In genomic region chr11:43315966-43316365, GRCh38 we compare ENCODE assay signal across 14 cellular contexts. TPM values are rescaled to one million over a fixed set of nuclear protein-coding genes. Genes with fewer than 3 reads are reported as not detected.
A peak's percentile ranks its signal among the peaks of the same experiment; 100 is the strongest.
DNase-seq lines count a peak whose midpoint lies in the region; ATAC-seq lines count a peak whose summit lies in the region.
"Had no signal": no experiment of that assay in that cellular context is flagged by ENCODE, and none has a peak within 500 bp of the region (broad histone marks: within the 10 kb centered on the region; RNA-seq: fewer than 3 reads in every experiment).

No MANE protein-coding gene starts in this region.

- H3K27me3 Mint-ChIP-seq in CD4-positive, CD25-positive, alpha-beta regulatory T cell: peaks cover 8% of the 10 kb centered on the region
- no peaks in the 10 kb centered on the region for H3K27me3 Mint-ChIP-seq in activated T-helper 17 cell treated with anti-CD3 and anti-CD28 coated beads, Interleukin-2, amount 50 U/mL, for 72 hours
- peaks cover 0 to 12% (median 7%) of the 10 kb centered on the region in 3 donors for H3K27me3 Mint-ChIP-seq in immature natural killer cell (ENCODE audit: low read depth in 3 of 3)
- H3K27me3 Mint-ChIP-seq in stimulated activated memory B cell treated with anti-CD40 and anti-IgM and Interleukin-4, amounts not matched to agents 10 μg/mL and 1 μg/mL and 100 μg/mL, for 72 hours: no peaks in the 10 kb centered on the region

- no peak overlapping the region for H2AFZ ChIP-seq in GM23248

- in situ Hi-C loops in GM23248 (cut with MboI): no loop called here

- H3K27ac ChIP-seq in CD4-positive, CD25-positive, alpha-beta regulatory T cell (ENCODE audit: insufficient read depth, low read length, poor library complexity, severe bottlenecking): peak overlapping the region; percentile 29
- H3K27ac ChIP-seq in GM23248: no peak overlapping the region
- H3K27ac ChIP-seq: left lung, VCaP had no signal

- H3K9me3 ChIP-seq in CD4-positive, CD25-positive, alpha-beta regulatory T cell (ENCODE audit: control insufficient read depth in 2 of 2, low read length in 2 of 2): no peaks in the 10 kb centered on the region
- H3K9me3 ChIP-seq in GM23248 (ENCODE audit: low read depth): no peaks in the 10 kb centered on the region
- H3K9me3 ChIP-seq: left lung had no signal

- no peaks in the 10 kb centered on the region for H3K27me3 ChIP-seq in CD4-positive, CD25-positive, alpha-beta regulatory T cell (ENCODE audit: control insufficient read depth, insufficient read depth, low read length)
- H3K27me3 ChIP-seq in GM23248 (replicated peaks; ENCODE audit: insufficient read depth): no peaks in the 10 kb centered on the region
- H3K27me3 ChIP-seq: left lung had no signal

- H3K9me2 ChIP-seq in GM23248 (ENCODE audit: insufficient read depth): no peaks in the 10 kb centered on the region

- DNase-seq in CD4-positive, CD25-positive, alpha-beta regulatory T cell: no peak
- no peak for DNase-seq in GM23248
- DNase-seq in immature natural killer cell: no peak
- no peak for DNase-seq in NK-92 (lab: John Stamatoyannopoulos, UW; ENCODE audit: unreplicated experiment)
- DNase-seq: KG1, left lung, NCI-H526, SHP77 treated with DMSO at 0.1 percent for 48 hours had no signal

- H3K9me3 Mint-ChIP-seq in CD4-positive, CD25-positive, alpha-beta regulatory T cell: no peaks in the 10 kb centered on the region
- no peaks in the 10 kb centered on the region for H3K9me3 Mint-ChIP-seq in activated T-helper 17 cell treated with anti-CD3 and anti-CD28 coated beads, Interleukin-2, amount 50 U/mL, for 72 hours
- no peaks in the 10 kb centered on the region for H3K9me3 Mint-ChIP-seq in immature natural killer cell
- H3K9me3 Mint-ChIP-seq in stimulated activated memory B cell treated with anti-CD40 and anti-IgM and Interleukin-4, amounts not matched to agents 10 μg/mL and 1 μg/mL and 100 μg/mL, for 72 hours: no peaks in the 10 kb centered on the region
- H3K9me3 Mint-ChIP-seq: activated T-helper 1 cell treated with anti-CD3 and anti-CD28 coated beads, Interleukin-12 subunit alpha, Interleukin-12 subunit beta, Interleukin-2, Interleukin-4 antibody, amounts not matched to agents 30 ng/mL and 10 ng/mL and 1 ng/mL, durations not matched to agents 14 hours and 24 hours and 36 hours; T-helper 1 cell treated with Interleukin-12 subunit alpha and Interleukin-12 subunit beta and Interleukin-4 antibody, amounts not matched to agents 30 μg/mL and 1 μg/mL, for 36 hours had no signal

- peaks cover 22% of the 10 kb centered on the region for H4K20me1 ChIP-seq in GM23248 (ENCODE audit: insufficient read depth)

- peaks cover 90% of the 10 kb centered on the region for H3K79me2 ChIP-seq in GM23248 (ENCODE audit: insufficient read depth)

- H3K36me3 ChIP-seq in CD4-positive, CD25-positive, alpha-beta regulatory T cell (ENCODE audit: control insufficient read depth, insufficient read depth, low read length): peaks cover 29% of the 10 kb centered on the region
- peaks cover 16% of the 10 kb centered on the region for H3K36me3 ChIP-seq in GM23248 (ENCODE audit: low read depth)

- no peak overlapping the region for H3K4me3 ChIP-seq in CD4-positive, CD25-positive, alpha-beta regulatory T cell (ENCODE audit: low read depth, low read length)
- no peak overlapping the region for H3K4me3 ChIP-seq in GM23248
- H3K4me3 ChIP-seq: left lung had no signal

- peaks cover 19 to 66% (median 50%) of the 10 kb centered on the region in 4 donors for H3K4me1 Mint-ChIP-seq in CD4-positive, CD25-positive, alpha-beta regulatory T cell
- H3K4me1 Mint-ChIP-seq in activated T-helper 17 cell treated with anti-CD3 and anti-CD28 coated beads, Interleukin-2, amount 50 U/mL, for 72 hours: peaks cover 33% of the 10 kb centered on the region
- H3K4me1 Mint-ChIP-seq in immature natural killer cell: peaks cover 57 to 62% of the 10 kb centered on the region in 2 donors
- H3K4me1 Mint-ChIP-seq in stimulated activated memory B cell treated with anti-CD40 and anti-IgM and Interleukin-4, amounts not matched to agents 10 μg/mL and 1 μg/mL and 100 μg/mL, for 72 hours: peaks cover 41% of the 10 kb centered on the region

- H3F3A ChIP-seq in GM23248 (ENCODE audit: insufficient read depth): peaks cover 6% of the 10 kb centered on the region

- H3K4me3 Mint-ChIP-seq in CD4-positive, CD25-positive, alpha-beta regulatory T cell: peak overlapping the region in 1 of 4 donors; percentile 88
- H3K4me3 Mint-ChIP-seq in activated T-helper 17 cell treated with anti-CD3 and anti-CD28 coated beads, Interleukin-2, amount 50 U/mL, for 72 hours: peak overlapping the region; percentile 34
- H3K4me3 Mint-ChIP-seq in immature natural killer cell: peak overlapping the region in 1 of 5 donors; percentile 8
- H3K4me3 Mint-ChIP-seq in stimulated activated memory B cell treated with anti-CD40 and anti-IgM and Interleukin-4, amounts not matched to agents 10 μg/mL and 1 μg/mL and 100 μg/mL, for 72 hours: no peak overlapping the region
- H3K4me3 Mint-ChIP-seq: T-helper 1 cell treated with Interleukin-12 subunit alpha and Interleukin-12 subunit beta and Interleukin-4 antibody, amounts not matched to agents 30 μg/mL and 1 μg/mL, for 36 hours had no signal

- peaks cover 40% of the 10 kb centered on the region for H3K4me1 ChIP-seq in CD4-positive, CD25-positive, alpha-beta regulatory T cell (ENCODE audit: control insufficient read depth, insufficient read depth, low read length, poor library complexity, severe bottlenecking)
- H3K4me1 ChIP-seq in GM23248 (ENCODE audit: insufficient read depth): peaks cover 19% of the 10 kb centered on the region

- H3K4me2 ChIP-seq in GM23248 (ENCODE audit: unreplicated experiment): peak overlapping the region; percentile 21

- no peak overlapping the region for H3K27ac Mint-ChIP-seq in CD4-positive, CD25-positive, alpha-beta regulatory T cell
- peak overlapping the region; percentile 61 for H3K27ac Mint-ChIP-seq in activated T-helper 17 cell treated with anti-CD3 and anti-CD28 coated beads, Interleukin-2, amount 50 U/mL, for 72 hours
- peak overlapping the region in 5 of 6 donors; percentile 46 to 70 (median 62) for H3K27ac Mint-ChIP-seq in immature natural killer cell
- no peak overlapping the region for H3K27ac Mint-ChIP-seq in stimulated activated memory B cell treated with anti-CD40 and anti-IgM and Interleukin-4, amounts not matched to agents 10 μg/mL and 1 μg/mL and 100 μg/mL, for 72 hours
- H3K27ac Mint-ChIP-seq: activated T-helper 1 cell treated with anti-CD3 and anti-CD28 coated beads, Interleukin-12 subunit alpha, Interleukin-12 subunit beta, Interleukin-2, Interleukin-4 antibody, amounts not matched to agents 30 ng/mL and 10 ng/mL and 1 ng/mL, durations not matched to agents 14 hours and 24 hours and 36 hours; T-helper 1 cell treated with Interleukin-12 subunit alpha and Interleukin-12 subunit beta and Interleukin-4 antibody, amounts not matched to agents 30 μg/mL and 1 μg/mL, for 36 hours had no signal

- peaks cover 11% of the 10 kb centered on the region for H3K36me3 Mint-ChIP-seq in CD4-positive, CD25-positive, alpha-beta regulatory T cell
- peaks cover 83% of the 10 kb centered on the region for H3K36me3 Mint-ChIP-seq in activated T-helper 17 cell treated with anti-CD3 and anti-CD28 coated beads, Interleukin-2, amount 50 U/mL, for 72 hours (ENCODE audit: low read depth)
- H3K36me3 Mint-ChIP-seq in immature natural killer cell: peaks cover 0 to 2% (median 2%) of the 10 kb centered on the region in 3 donors
- H3K36me3 Mint-ChIP-seq in stimulated activated memory B cell treated with anti-CD40 and anti-IgM and Interleukin-4, amounts not matched to agents 10 μg/mL and 1 μg/mL and 100 μg/mL, for 72 hours: no peaks in the 10 kb centered on the region

- H3K9ac ChIP-seq in GM23248: no peak overlapping the region

- ATAC-seq in CD4-positive, CD25-positive, alpha-beta regulatory T cell (ENCODE audit: low read depth in 2 of 2): no peak
- ATAC-seq in activated T-helper 17 cell treated with anti-CD3 and anti-CD28 coated beads, Interleukin-2, amount 50 U/mL, for 72 hours (replicated peaks): no peak
- ATAC-seq in HG03196 (IDR thresholded peaks at IDR 0.05; ENCODE audit: unreplicated experiment): no peak
- no peak for ATAC-seq in stimulated activated memory B cell treated with anti-CD40 and anti-IgM and Interleukin-4, amounts not matched to agents 10 μg/mL and 1 μg/mL and 100 μg/mL, for 72 hours
- ATAC-seq: left lung had no signal

- whole genome bisulfite sequencing in GM23248 (ENCODE audit: low coverage in 1 of 2, low lambda C conversion rate in 2 of 2, missing lambda C conversion rate in 2 of 2), 2 experiments: 98 to 100% methylated on average over 2 of the region's 2 CpGs

RNA-seq across cellular contexts. Expression of gene API5, which starts 4.2 kb away (rescaled TPM):
- total RNA-seq in CD4-positive, CD25-positive, alpha-beta regulatory T cell: 65.7 TPM
- 100 to 1,000 TPM; 120 to 138 (median 134) TPM for polyA plus RNA-seq in CD4-positive, CD25-positive, alpha-beta regulatory T cell
- 90.4 and 113 TPM in 2 replicates for total RNA-seq in GM23248 (2014; rRNA removed; shearing (Covaris generic))
- 78.2 and 78.7 TPM in 2 replicates for polyA plus RNA-seq in GM23248 (2016; fragmentation: Nextera tagmentation; extraction: Ambion mirVana)
- total RNA-seq in activated T-helper 17 cell treated with anti-CD3 and anti-CD28 coated beads, Interleukin-2, amount 50 U/mL, for 72 hours: 100 to 1,000 TPM in 1 of 2 donors, 10 to 100 TPM in 1; 95.2 to 157 TPM
- 100 to 1,000 TPM; 108 to 143 (median 135) TPM for polyA plus RNA-seq in immature natural killer cell

RNA-seq across cellular contexts. Expression of gene TTC17, which starts 42.8 kb away (rescaled TPM):
- 102 TPM for total RNA-seq in CD4-positive, CD25-positive, alpha-beta regulatory T cell
- 10 to 100 TPM; 46.5 to 59.1 (median 53.0) TPM for polyA plus RNA-seq in CD4-positive, CD25-positive, alpha-beta regulatory T cell
- total RNA-seq in GM23248 (2014; rRNA removed; shearing (Covaris generic)): 59.7 and 61.7 TPM in 2 replicates
- polyA plus RNA-seq in GM23248 (2016; fragmentation: Nextera tagmentation; extraction: Ambion mirVana) (38.8 and 39.2 TPM in 2 replicates), immature natural killer cell (10 to 100 TPM; 31.3 to 49.1 (median 47.7) TPM)
- 10 to 100 TPM; 58.3 to 77.4 TPM for total RNA-seq in activated T-helper 17 cell treated with anti-CD3 and anti-CD28 coated beads, Interleukin-2, amount 50 U/mL, for 72 hours

Comparison
In these comparisons a context has a peak if more than half of its experiments do, and no peak if none do; other contexts are left out.
1. H3K27ac Mint-ChIP-seq: peak in activated T-helper 17 cell treated with anti-CD3 and anti-CD28 coated beads, Interleukin-2, amount 50 U/mL, for 72 hours (single experiment) and immature natural killer cell (5 of 6); none in CD4-positive, CD25-positive, alpha-beta regulatory T cell (0 of 3) and stimulated activated memory B cell treated with anti-CD40 and anti-IgM and Interleukin-4, amounts not matched to agents 10 μg/mL and 1 μg/mL and 100 μg/mL, for 72 hours (single experiment).